8 cellular contexts compared by ENCODE assay signal in the genomic region with DNA sequence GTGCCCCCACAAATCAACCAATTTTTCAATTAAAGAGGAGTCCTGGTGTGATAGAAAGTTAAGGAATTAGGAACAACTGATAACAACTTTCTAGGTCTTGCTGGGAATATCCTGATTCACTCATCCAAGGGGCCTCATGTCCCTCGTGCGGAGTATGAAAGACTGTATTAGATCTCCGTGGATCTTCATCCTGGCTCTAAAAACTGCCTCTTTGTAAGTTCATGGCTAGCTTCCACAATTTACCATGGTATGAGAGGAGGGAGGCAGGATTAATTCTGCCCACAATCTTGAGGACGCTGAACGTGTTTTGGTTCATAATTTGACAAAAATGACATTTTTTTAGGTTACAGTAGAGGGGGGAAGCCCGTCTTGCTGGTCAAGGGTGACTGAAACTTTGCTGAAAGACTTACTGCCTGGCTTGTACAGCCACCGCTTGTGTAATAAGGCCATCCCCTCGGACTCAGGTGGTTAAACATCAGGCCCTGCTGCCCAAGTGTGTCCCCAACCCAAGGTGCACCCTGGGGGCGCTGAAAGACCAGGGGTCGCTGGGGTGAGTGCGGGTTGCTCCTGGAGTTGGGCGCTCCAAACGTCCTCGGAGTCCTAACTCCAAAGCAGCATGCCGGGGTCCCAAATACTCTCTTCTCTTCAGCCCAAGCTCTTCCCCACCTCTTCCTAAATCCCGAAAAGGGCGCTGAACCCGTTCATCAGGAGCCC. TPM values are rescaled to one million over a fixed set of nuclear protein-coding genes. Genes with fewer than 3 reads are reported as not detected.
DNase-seq lines count a peak whose midpoint lies in the region; ATAC-seq and TF ChIP-seq lines count a peak whose summit lies in the region.

No MANE protein-coding gene starts in this region.

- no peak for TF ChIP-seq CTCF in chondrocyte (IDR thresholded peaks at IDR 0.05)

- peaks cover 14% of the 10 kb centered on the region for H3K4me1 Mint-ChIP-seq in T-helper 17 cell
- H3K4me1 Mint-ChIP-seq in chondrocyte (ENCODE audit: low read depth): peaks cover 11% of the 10 kb centered on the region

- peak; percentile 2 for ATAC-seq in HG02852 (IDR thresholded peaks at IDR 0.05; ENCODE audit: unreplicated experiment)
- no peak for ATAC-seq in T-helper 17 cell
- no peak for ATAC-seq in GM18858 (IDR thresholded peaks at IDR 0.05; ENCODE audit: unreplicated experiment)

- H3K27me3 Mint-ChIP-seq in T-helper 17 cell: no peaks in the 10 kb centered on the region
- H3K27me3 Mint-ChIP-seq in chondrocyte (ENCODE audit: low read depth): no peaks in the 10 kb centered on the region

- no peaks in the 10 kb centered on the region for H3K9me3 Mint-ChIP-seq in chondrocyte (ENCODE audit: low read depth)

- DNase-seq in EH (ENCODE audit: low read depth) (peak; percentile 43), T-helper 17 cell (no peak), chondrocyte (ENCODE audit: low spot score) (no peak), kidney tubule cell (ENCODE audit: low spot score) (peak; percentile 37), SHP77 treated with DMSO at 0.1 percent for 48 hours (lab: John Stamatoyannopoulos, UW) (no peak)
- DNase-seq in stimulated activated CD4-positive, alpha-beta T cell treated with anti-CD3 and anti-CD28 coated beads, Interleukin-4, amount 100 ng/mL, for 1 hour: peak; percentile 14

- H3K4me3 Mint-ChIP-seq in T-helper 17 cell: peak overlapping the region; percentile 87
- H3K4me3 Mint-ChIP-seq in chondrocyte (ENCODE audit: unreplicated experiment): peak overlapping the region; percentile 83

- H3K27ac Mint-ChIP-seq in T-helper 17 cell (peak overlapping the region; percentile 91), chondrocyte (ENCODE audit: unreplicated experiment) (peak overlapping the region; percentile 95)

- H3K36me3 Mint-ChIP-seq in T-helper 17 cell (ENCODE audit: low read depth) (no peaks in the 10 kb centered on the region), chondrocyte (ENCODE audit: low read depth) (no peaks in the 10 kb centered on the region)

- no peaks in the 10 kb centered on the region for H3K9me3 ChIP-seq in T-helper 17 cell (ENCODE audit: control insufficient read depth, low read length, poor library complexity, severe bottlenecking)

RNA-seq across cellular contexts. Expression of gene HIBADH, which starts 0.8 kb away (rescaled TPM):
- 1 to 10 TPM; 5.7 to 8.0 TPM for total RNA-seq in T-helper 17 cell
- 18.9 to 24.4 TPM (median 20.6 TPM) in 3 replicates for total RNA-seq in chondrocyte

Comparison
In these comparisons a context has a peak if more than half of its experiments do, and no peak if none do; other contexts are left out.
1. DNase-seq: peak in EH (single experiment), kidney tubule cell (single experiment) and stimulated activated CD4-positive, alpha-beta T cell treated with anti-CD3 and anti-CD28 coated beads, Interleukin-4, amount 100 ng/mL, for 1 hour (single experiment); none in T-helper 17 cell (0 of 3), chondrocyte (single experiment) and SHP77 treated with DMSO at 0.1 percent for 48 hours (single experiment).